ENCODE assay signal across 16 cellular contexts in the genomic region with DNA sequence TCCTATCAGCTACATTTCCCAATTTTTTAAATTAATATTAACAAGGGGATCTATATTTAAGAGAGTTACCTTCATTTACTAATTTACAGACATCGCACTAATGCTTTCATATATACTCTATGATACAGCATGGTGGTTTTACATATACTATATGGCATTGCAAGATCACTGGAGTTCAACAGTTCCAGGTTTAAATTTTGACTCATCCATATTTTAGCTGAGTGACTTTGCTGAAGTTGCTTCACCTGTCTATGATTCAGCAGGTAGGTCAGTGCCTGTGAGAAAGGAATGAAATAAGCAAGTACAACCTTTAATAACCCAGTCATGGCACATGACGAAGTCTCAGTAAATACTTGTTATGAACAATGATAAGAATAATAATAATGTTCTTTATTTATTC.
"Had no signal": no experiment of that assay in that cellular context is flagged by ENCODE, and none has a peak within 500 bp of the region (broad histone marks: within the 10 kb centered on the region; RNA-seq: fewer than 3 reads in every experiment).

No MANE protein-coding gene starts in this region.

- H3K4me3 ChIP-seq: adrenal gland, left lung, right atrium auricular region had no signal

- ATAC-seq: activated naive CD4-positive, alpha-beta T cell treated with anti-CD3 and anti-CD28 coated beads, Interleukin-2, amount 50 U/mL, for 72 hours; activated T-cell treated with anti-CD3 and anti-CD28 coated beads, Interleukin-2, amount 50 U/mL, for 72 hours; left lung had no signal

- H3K9me3 ChIP-seq: adrenal gland, left lung, right atrium auricular region had no signal

- H3K4me1 ChIP-seq: adrenal gland, left lung, right atrium auricular region had no signal

- FAIRE-seq: frontal cortex, kidney had no signal

- H3K27ac ChIP-seq: adrenal gland, left lung, right atrium auricular region had no signal

- H3K36me3 ChIP-seq: adrenal gland, left lung, right atrium auricular region had no signal

- H3K27me3 ChIP-seq: adrenal gland, left lung, right atrium auricular region had no signal

- DNase-seq: activated CD4-positive, alpha-beta T cell treated with anti-CD3 and anti-CD28 coated beads, Interleukin-2, amount 10 ng/mL, durations not matched to agents 7 days and 5 days; activated CD8-positive, alpha-beta memory T cell treated with anti-CD3 and anti-CD28 coated beads for 24 hours; activated effector memory CD4-positive, alpha-beta T cell treated with anti-CD3 and anti-CD28 coated beads, Interleukin-2, amount 50 U/mL, for 16 hours; activated T-cell treated with anti-CD3 and anti-CD28 coated beads, Interleukin-2, amount 50 U/mL, for 72 hours; adrenal gland; dermis blood vessel endothelial cell; effector memory CD4-positive, alpha-beta T cell; kidney; left lung; occipital lobe; stimulated activated CD4-positive, alpha-beta T cell treated with anti-CD3 and anti-CD28 coated beads, Interleukin-2, amount 100 ng/mL, for 24 hours; T-helper 1 cell; T-helper 9 cell had no signal
